Comparison of ENCODE assay signal across 24 cellular contexts in the genomic region with DNA sequence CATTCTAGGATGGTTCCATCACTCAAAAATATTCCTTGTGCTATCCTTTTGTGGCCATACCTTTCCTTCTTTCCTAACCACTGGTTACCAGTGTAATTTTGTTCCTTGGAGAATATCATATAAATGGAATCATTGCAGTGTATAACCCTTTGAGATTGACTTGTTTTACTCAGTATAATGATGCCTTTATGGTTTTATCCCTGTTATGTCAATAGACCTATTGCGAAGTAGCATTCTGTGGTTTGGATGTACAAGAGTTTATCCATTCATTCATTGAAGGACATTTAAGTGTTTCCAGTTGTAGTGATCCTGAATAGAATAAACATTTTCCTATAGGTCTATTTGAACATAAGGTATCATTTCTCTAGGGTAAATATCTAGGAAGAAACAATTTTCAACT.
"Had no signal": no experiment of that assay in that cellular context is flagged by ENCODE, and none has a peak within 500 bp of the region (broad histone marks: within the 10 kb centered on the region; RNA-seq: fewer than 3 reads in every experiment).

No MANE protein-coding gene starts in this region.

- H3K4me1 ChIP-seq: neural progenitor cell, parathyroid adenoma had no signal

- H2AFZ ChIP-seq: neural progenitor cell, parathyroid adenoma had no signal

- H3K4me3 ChIP-seq: lung, neural progenitor cell, testis, tibial artery had no signal

- H3K4me3 Mint-ChIP-seq: immature natural killer cell; mesothelial cell of epicardium; naive thymus-derived CD4-positive, alpha-beta T cell; nephron; neural progenitor cell; stimulated activated effector memory CD8-positive, alpha-beta T cell treated with anti-CD3 and anti-CD28 coated beads, Interleukin-12 subunit alpha, Interleukin-12 subunit beta, amount 100 ng/mL, for 72 hours; type B pancreatic cell had no signal

- H3K27me3 ChIP-seq: foreskin keratinocyte, neural progenitor cell, testis, tibial artery had no signal

- H3K9me3 Mint-ChIP-seq: immature natural killer cell; mesothelial cell of epicardium; naive thymus-derived CD4-positive, alpha-beta T cell; nephron; neural progenitor cell; stimulated activated effector memory CD8-positive, alpha-beta T cell treated with anti-CD3 and anti-CD28 coated beads, Interleukin-12 subunit alpha, Interleukin-12 subunit beta, amount 100 ng/mL, for 72 hours; type B pancreatic cell had no signal

- DNase-seq: cerebellar nuclear complex; cortex of kidney; foreskin keratinocyte; hypothalamus; immature natural killer cell; mesenchymal stem cell; naive thymus-derived CD4-positive, alpha-beta T cell; stimulated activated CD4-positive, alpha-beta T cell treated with anti-CD3 and anti-CD28 coated beads, Interleukin-2, amount 100 ng/mL, for 24 hours; stimulated activated CD4-positive, alpha-beta T cell treated with anti-CD3 and anti-CD28 coated beads, Interleukin-4, amount 100 ng/mL, for 24 hours; stimulated activated naive CD4-positive, alpha-beta T cell treated with Interleukin-2 at 50 U/mL for 16 hours; substantia nigra; testis; tibial artery had no signal

- H3K9ac ChIP-seq: neural progenitor cell, parathyroid adenoma had no signal

- H3K9me3 ChIP-seq: testis, tibial artery had no signal

- H3K27ac Mint-ChIP-seq: mesothelial cell of epicardium; neural progenitor cell; stimulated activated effector memory CD8-positive, alpha-beta T cell treated with anti-CD3 and anti-CD28 coated beads, Interleukin-12 subunit alpha, Interleukin-12 subunit beta, amount 100 ng/mL, for 72 hours; type B pancreatic cell had no signal

- H3K27me3 Mint-ChIP-seq: naive thymus-derived CD4-positive, alpha-beta T cell; progenitor cell of endocrine pancreas; type B pancreatic cell had no signal

- FAIRE-seq: keratinocyte had no signal

- ATAC-seq: foreskin keratinocyte; left lobe of liver; naive thymus-derived CD4-positive, alpha-beta T cell; sciatic nerve; stimulated activated effector memory CD8-positive, alpha-beta T cell treated with anti-CD3 and anti-CD28 coated beads, Interleukin-12 subunit alpha, Interleukin-12 subunit beta, amount 100 ng/mL, for 72 hours had no signal

- H3K27ac ChIP-seq: foreskin keratinocyte, neural progenitor cell, parathyroid adenoma, testis, tibial artery had no signal

- H3K4me2 ChIP-seq: neural progenitor cell had no signal
